ENCODE assay signal across 1 cellular context in genomic region chr2:218322756-218323525, GRCh38.
TF ChIP-seq lines count a peak whose summit lies in the region.

No MANE protein-coding gene starts in this region.

TF ChIP-seq in HepG2, 621 proteins besides CTCF, POLR2A, EP300 and RAD21 (continued from another document and continues in another):
- TF ChIP-seq SNRNP70 (IDR thresholded peaks at IDR 0.05; ENCODE audit: low read depth, low read length): no peak
- TF ChIP-seq ZMYM3 (CRISPR knock-in tag; IDR thresholded peaks at IDR 0.05): no peak; the same call in 1 of the 2 replicates
- TF ChIP-seq ZNF276 (CRISPR knock-in tag; IDR thresholded peaks at IDR 0.05; ENCODE audit: low read depth): no peak
- TF ChIP-seq ZNF674 (CRISPR knock-in tag; IDR thresholded peaks at IDR 0.05; ENCODE audit: low read depth): no peak
- no peak for TF ChIP-seq THAP8 (CRISPR knock-in tag; IDR thresholded peaks at IDR 0.05; ENCODE audit: borderline replicate concordance)
- peak; percentile 78 for TF ChIP-seq MAF1 (CRISPR knock-in tag; IDR thresholded peaks at IDR 0.05; ENCODE audit: borderline replicate concordance)
- peak; percentile 18; the same call in 1 of the 2 replicates for TF ChIP-seq ISL2 (CRISPR knock-in tag; IDR thresholded peaks at IDR 0.05)
- TF ChIP-seq RAD51 (IDR thresholded peaks at IDR 0.05; ENCODE audit: borderline replicate concordance): no peak
- TF ChIP-seq RFX3 (CRISPR knock-in tag; IDR thresholded peaks at IDR 0.05): peak; percentile 50
- no peak for TF ChIP-seq KDM4B (CRISPR knock-in tag; IDR thresholded peaks at IDR 0.05)
- TF ChIP-seq SMC3 (IDR thresholded peaks at IDR 0.05; ENCODE audit: low read length): no peak; the same call in 1 of the 2 replicates
- no peak; the same call in 1 of the 2 replicates for TF ChIP-seq ZNF367 (CRISPR knock-in tag; IDR thresholded peaks at IDR 0.05; ENCODE audit: borderline replicate concordance)
- TF ChIP-seq PAF1 (CRISPR knock-in tag; IDR thresholded peaks at IDR 0.05): no peak
- peak; percentile 80 for TF ChIP-seq KAT8 (CRISPR knock-in tag; IDR thresholded peaks at IDR 0.05)
- no peak for TF ChIP-seq BRF2 (CRISPR knock-in tag; IDR thresholded peaks at IDR 0.05)
- TF ChIP-seq PRMT3 (CRISPR knock-in tag; IDR thresholded peaks at IDR 0.05; ENCODE audit: borderline replicate concordance, low read depth): no peak
- no peak for TF ChIP-seq ZNF263 (CRISPR knock-in tag; IDR thresholded peaks at IDR 0.05)
- TF ChIP-seq E2F1 (CRISPR knock-in tag; IDR thresholded peaks at IDR 0.05): no peak
- TF ChIP-seq AKNA (CRISPR knock-in tag; IDR thresholded peaks at IDR 0.05; ENCODE audit: borderline replicate concordance): no peak
- TF ChIP-seq ZNF841 (CRISPR knock-in tag; IDR thresholded peaks at IDR 0.05; ENCODE audit: borderline replicate concordance): no peak
- peak; percentile 19; the same call in 1 of the 2 replicates for TF ChIP-seq ZNF776 (CRISPR knock-in tag; IDR thresholded peaks at IDR 0.05)
- TF ChIP-seq KMT2B (CRISPR knock-in tag; IDR thresholded peaks at IDR 0.05): peak; percentile 60
- TF ChIP-seq NFE2L1 (CRISPR knock-in tag; IDR thresholded peaks at IDR 0.05; ENCODE audit: borderline replicate concordance): no peak
- peak; percentile 94 for TF ChIP-seq SKI (IDR thresholded peaks at IDR 0.05; ENCODE audit: partially characterized antibody)
- TF ChIP-seq ZNF354B (CRISPR knock-in tag; IDR thresholded peaks at IDR 0.05): no peak
- no peak; the same call in 1 of the 2 replicates for TF ChIP-seq ZFP90 (CRISPR knock-in tag; IDR thresholded peaks at IDR 0.05; ENCODE audit: borderline replicate concordance)
- TF ChIP-seq ZFAT (CRISPR knock-in tag; conservative IDR thresholded peaks at IDR 0.05): no peak
- 0 out of 2 replicates have a peak, but pooled peaks have one; percentile 24 for TF ChIP-seq ZNF773 (CRISPR knock-in tag; IDR thresholded peaks at IDR 0.05; ENCODE audit: borderline replicate concordance)
- no peak; the same call in 1 of the 2 replicates for TF ChIP-seq RFXANK (CRISPR knock-in tag; IDR thresholded peaks at IDR 0.05)
- TF ChIP-seq FOXA3 (CRISPR knock-in tag; IDR thresholded peaks at IDR 0.05): peak; percentile 13; the same call in 1 of the 2 replicates
- TF ChIP-seq ZNF136 (CRISPR knock-in tag; IDR thresholded peaks at IDR 0.05; ENCODE audit: low read depth): no peak; the same call in 1 of the 2 replicates
- no peak; the same call in 1 of the 2 replicates for TF ChIP-seq ZNF33B (CRISPR knock-in tag; IDR thresholded peaks at IDR 0.05)
- TF ChIP-seq ZFX (CRISPR knock-in tag; IDR thresholded peaks at IDR 0.05; ENCODE audit: low read depth): peak; percentile 66
- TF ChIP-seq ZNF343 (CRISPR knock-in tag; IDR thresholded peaks at IDR 0.05): no peak
- no peak for TF ChIP-seq ZNF3 (CRISPR knock-in tag; IDR thresholded peaks at IDR 0.05)
- TF ChIP-seq RNF219 (CRISPR knock-in tag; IDR thresholded peaks at IDR 0.05): no peak
- TF ChIP-seq ATF7-NPFF (CRISPR knock-in tag; IDR thresholded peaks at IDR 0.05; ENCODE audit: low read depth): peak; percentile 16
- TF ChIP-seq MBNL3 (CRISPR knock-in tag; conservative IDR thresholded peaks at IDR 0.05): no peak
- TF ChIP-seq KLF16 (CRISPR knock-in tag; IDR thresholded peaks at IDR 0.05): peak in 1 of 2 experiments; percentile 81; a peak in 1 of 4 replicates
- no peak for TF ChIP-seq E2F5 (CRISPR knock-in tag; conservative IDR thresholded peaks at IDR 0.05)
- TF ChIP-seq ZZZ3 (CRISPR knock-in tag; IDR thresholded peaks at IDR 0.05; ENCODE audit: borderline replicate concordance): no peak
- TF ChIP-seq CEBPG (CRISPR knock-in tag; IDR thresholded peaks at IDR 0.05): no peak
- TF ChIP-seq HNRNPUL1 (IDR thresholded peaks at IDR 0.05; ENCODE audit: low read depth, low read length): no peak
- no peak for TF ChIP-seq ZNF784 (CRISPR knock-in tag; IDR thresholded peaks at IDR 0.05; ENCODE audit: borderline replicate concordance)
- TF ChIP-seq NAIF1 (CRISPR knock-in tag; IDR thresholded peaks at IDR 0.05; ENCODE audit: borderline replicate concordance): peak; percentile 78; the same call in 1 of the 2 replicates
- no peak for TF ChIP-seq FOXJ3 (CRISPR knock-in tag; IDR thresholded peaks at IDR 0.05; ENCODE audit: borderline replicate concordance)
- TF ChIP-seq TEAD3 (CRISPR knock-in tag; optimal IDR thresholded peaks at IDR 0.05; ENCODE audit: borderline replicate concordance): peak; percentile 92
- peak; percentile 75 for TF ChIP-seq DBP (CRISPR knock-in tag; IDR thresholded peaks at IDR 0.05; ENCODE audit: not compliant biosample characterization)
- peak; percentile 54; the same call in 1 of the 2 replicates for TF ChIP-seq CAMTA2 (CRISPR knock-in tag; IDR thresholded peaks at IDR 0.05; ENCODE audit: borderline replicate concordance)
- TF ChIP-seq HNRNPL (IDR thresholded peaks at IDR 0.05; ENCODE audit: low read depth, low read length): no peak
- peak; percentile 55; the same call in 1 of the 2 replicates for TF ChIP-seq PHF20 (CRISPR knock-in tag; IDR thresholded peaks at IDR 0.05)
- no peak; the same call in none of the 2 replicates for TF ChIP-seq MEF2D (CRISPR knock-in tag; IDR thresholded peaks at IDR 0.05)
- TF ChIP-seq ZNF703 (CRISPR knock-in tag; IDR thresholded peaks at IDR 0.05; ENCODE audit: borderline replicate concordance): no peak
- TF ChIP-seq TOE1 (CRISPR knock-in tag; IDR thresholded peaks at IDR 0.05): no peak; the same call in 1 of the 2 replicates
- TF ChIP-seq NFKBIZ (CRISPR knock-in tag; IDR thresholded peaks at IDR 0.05): no peak
- TF ChIP-seq ZNF205 (CRISPR knock-in tag; IDR thresholded peaks at IDR 0.05): peak; percentile 9; the same call in 1 of the 2 replicates
- no peak; the same call in 1 of the 2 replicates for TF ChIP-seq RCOR2 (CRISPR knock-in tag; IDR thresholded peaks at IDR 0.05)
- TF ChIP-seq ZNF296 (CRISPR knock-in tag; conservative IDR thresholded peaks at IDR 0.05): no peak
- no peak for TF ChIP-seq ZNF780A (CRISPR knock-in tag; IDR thresholded peaks at IDR 0.05)
- no peak for TF ChIP-seq IKZF4 (CRISPR knock-in tag; IDR thresholded peaks at IDR 0.05; ENCODE audit: borderline replicate concordance, low read depth, not compliant biosample characterization)
- TF ChIP-seq ZNF331 (CRISPR knock-in tag; IDR thresholded peaks at IDR 0.05): peak; percentile 31; the same call in 1 of the 2 replicates
- no peak for TF ChIP-seq ZNF850 (CRISPR knock-in tag; conservative IDR thresholded peaks at IDR 0.05)
